ENCODE assay signal across 8 cellular contexts in genomic region chr4:182918044-182918607, GRCh38. TPM values are rescaled to one million over a fixed set of nuclear protein-coding genes. Genes with fewer than 3 reads are reported as not detected.
DNase-seq lines count a peak whose midpoint lies in the region; ATAC-seq and TF ChIP-seq lines count a peak whose summit lies in the region.

No MANE protein-coding gene starts in this region.

- ATAC-seq in GM19438 (IDR thresholded peaks at IDR 0.05; ENCODE audit: low read depth, unreplicated experiment) (peak; percentile 17), HG03460 (IDR thresholded peaks at IDR 0.05; ENCODE audit: unreplicated experiment) (peak; percentile 13), body of pancreas (no peak)

- no peaks in the 10 kb centered on the region for H3K27me3 ChIP-seq in BLaER1 treated with 17β-estradiol and CSF1 and Interleukin-3, amounts not matched to agents 10 nM and 100 nM
- H3K27me3 ChIP-seq in body of pancreas: no peaks in the 10 kb centered on the region

- peak overlapping the region; percentile 82 to 95 (median 89) for H3K4me2 ChIP-seq in BLaER1 treated with 17β-estradiol and CSF1 and Interleukin-3, amounts not matched to agents 10 nM and 100 nM

- H3K4me3 ChIP-seq in BLaER1 treated with 17β-estradiol and CSF1 and Interleukin-3, amounts not matched to agents 10 nM and 100 nM: peak overlapping the region; percentile 70 to 82 (median 76)
- peak overlapping the region in 1 of 2 donors; percentile 50 for H3K4me3 ChIP-seq in body of pancreas
- peak overlapping the region; percentile 52 for H3K4me3 ChIP-seq in mesodermal cell (ENCODE audit: extremely low read depth, insufficient read depth, low read length, poor library complexity, severe bottlenecking)

- TF ChIP-seq CTCF in body of pancreas (IDR thresholded peaks at IDR 0.05): no peak

- H3K9me3 ChIP-seq in BLaER1 treated with 17β-estradiol and CSF1 and Interleukin-3, amounts not matched to agents 10 nM and 100 nM (replicated peaks in 1 of 11): no peaks in the 10 kb centered on the region
- H3K9me3 ChIP-seq in body of pancreas (no peaks in the 10 kb centered on the region), mesodermal cell (ENCODE audit: control insufficient read depth, low read length) (no peaks in the 10 kb centered on the region)

- WGBS in body of pancreas, 2 donors: 10 to 16% methylated on average over 12 of the region's 12 CpGs
- 38 to 40% methylated on average over 10 to 11 of the region's 12 CpGs for WGBS in mesodermal cell (ENCODE audit: insufficient coverage in 2 of 2), 2 experiments

- H3K4me1 ChIP-seq in BLaER1 treated with 17β-estradiol and CSF1 and Interleukin-3, amounts not matched to agents 10 nM and 100 nM: peaks cover 37 to 57% (median 47%) of the 10 kb centered on the region in 10 experiments
- H3K4me1 ChIP-seq in body of pancreas: peaks cover 24% of the 10 kb centered on the region
- peaks cover 28% of the 10 kb centered on the region for H3K4me1 ChIP-seq in mesodermal cell (ENCODE audit: control insufficient read depth, insufficient read depth, low read length, poor library complexity, severe bottlenecking)

- DNase-seq in body of pancreas: no peak
- no peak for DNase-seq in effector CD8-positive, alpha-beta T cell (lab: John Stamatoyannopoulos, UW)
- no peak for DNase-seq in iPS-NIHi7 (ENCODE audit: extremely low spot score)
- DNase-seq in NCI-H1436 treated with DMSO at 0.1 percent for 48 hours (lab: John Stamatoyannopoulos, UW): no peak

- H3K27ac ChIP-seq in BLaER1 treated with 17β-estradiol and CSF1 and Interleukin-3, amounts not matched to agents 10 nM and 100 nM: peak overlapping the region; percentile 92 to 99 (median 98)
- H3K27ac ChIP-seq in body of pancreas (peak overlapping the region; percentile 94 to 97 (median 96)), mesodermal cell (ENCODE audit: low read depth, low read length, severe bottlenecking) (peak overlapping the region; percentile 91)

- H4K20me1 ChIP-seq in BLaER1 treated with 17β-estradiol and CSF1 and Interleukin-3, amounts not matched to agents 10 nM and 100 nM: 0 out of 22 replicates have a peak, but pooled peaks cover 0 to under 1% (median 0%) of the 10 kb centered on the region in 11 experiments

- no peak for TF ChIP-seq POLR2A in body of pancreas (IDR thresholded peaks at IDR 0.05)

- peak overlapping the region; percentile 89 to 99 (median 97) for H3K9ac ChIP-seq in BLaER1 treated with 17β-estradiol and CSF1 and Interleukin-3, amounts not matched to agents 10 nM and 100 nM

- intact Hi-C loops in body of pancreas (cut with DNase I): no loop called here

- peaks cover 20 to 29% (median 24%) of the 10 kb centered on the region in 11 experiments for H3K36me3 ChIP-seq in BLaER1 treated with 17β-estradiol and CSF1 and Interleukin-3, amounts not matched to agents 10 nM and 100 nM
- H3K36me3 ChIP-seq in body of pancreas (replicated peaks in 1 of 2; ENCODE audit: insufficient read depth in 1 of 2, low read depth in 2 of 2) (peaks cover 0 to 2% of the 10 kb centered on the region in 2 donors), mesodermal cell (ENCODE audit: control insufficient read depth, insufficient read depth, low read length) (peaks cover 20% of the 10 kb centered on the region)

RNA-seq across cellular contexts. Expression of gene DCTD, which starts 0.9 kb away (rescaled TPM):
- 10 to 100 TPM; 27.0 to 39.7 TPM for total RNA-seq in body of pancreas
- polyA plus RNA-seq in mesodermal cell (2013, experiment 1 of 2): 82.1 TPM
- 82.4 TPM for polyA plus RNA-seq in mesodermal cell (2013, experiment 2 of 2)
